ENCODE assay signal across 24 cellular contexts in genomic region chr6:101126501-101126900, GRCh38.
"Had no signal": no experiment of that assay in that cellular context is flagged by ENCODE, and none has a peak within 500 bp of the region (broad histone marks: within the 10 kb centered on the region; RNA-seq: fewer than 3 reads in every experiment).

No MANE protein-coding gene starts in this region.

- DNase-seq: activated CD4-positive, alpha-beta memory T cell treated with anti-CD3 and anti-CD28 coated beads for 36 hours; activated CD4-positive, alpha-beta T cell treated with anti-CD3 and anti-CD28 coated beads, Interleukin-2, amount 10 ng/mL, durations not matched to agents 7 days and 5 days; activated CD4-positive, CD25-positive, alpha-beta regulatory T cell; activated CD8-positive, alpha-beta memory T cell treated with anti-CD3 and anti-CD28 coated beads for 24 hours; activated gamma-delta T cell; activated naive CD4-positive, alpha-beta T cell treated with anti-CD3 and anti-CD28 coated beads for 36 hours; activated T-cell treated with anti-CD3 and anti-CD28 coated beads for 4 hours; activated T-cell treated with anti-CD3 and anti-CD28 coated beads, Interleukin-2, amount 50 U/mL, for 48 hours; amygdala; colonic mucosa; MG63; MV-4-11; NCI-H1092 treated with DMSO at 0.1 percent for 48 hours; NCI-H1436 treated with DMSO at 0.1 percent for 48 hours; NCI-H187; NCI-H2081; NCI-H345; NCI-H510A; NK-92 treated with Interleukin-12 subunit alpha and Interleukin-12 subunit beta, amount 100 ng/mL, for 24 hours; Peyer's patch; Right ventricle myocardium superior; SK-N-SH; T-helper 1 cell had no signal

- FAIRE-seq: astrocyte had no signal
